13 cellular contexts compared by ENCODE assay signal in genomic region chr2:222959358-222959757, GRCh38.
DNase-seq lines count a peak whose midpoint lies in the region; ATAC-seq and TF ChIP-seq lines count a peak whose summit lies in the region.
"Had no signal": no experiment of that assay in that cellular context is flagged by ENCODE, and none has a peak within 500 bp of the region (broad histone marks: within the 10 kb centered on the region; RNA-seq: fewer than 3 reads in every experiment).

No MANE protein-coding gene starts in this region.

- ATAC-seq in T-helper 17 cell = no peak
- no peak for ATAC-seq in gastrocnemius medialis
- ATAC-seq: T-cell had no signal

- H3K4me3 Mint-ChIP-seq in HFFc6 (peak overlapping the region; percentile 61), T-helper 17 cell (no peak overlapping the region)
- H3K4me3 Mint-ChIP-seq: T-cell had no signal

- TF ChIP-seq POLR2A in gastrocnemius medialis (IDR thresholded peaks at IDR 0.05) = no peak

- in situ Hi-C loops in gastrocnemius medialis (cut with MboI; ENCODE audit: low sequenced_read_pairs in 4 of 4) = loop anchor here in 1 of 4 donors (25.0 kb wide), 1 partner anchor 828 kb away; no protein-coding TSS in a partner anchor

- H3K36me3 Mint-ChIP-seq in HFFc6 (ENCODE audit: low read depth) = no peaks in the 10 kb centered on the region
- H3K36me3 Mint-ChIP-seq in T-helper 17 cell (ENCODE audit: low read depth) = peaks cover 5% of the 10 kb centered on the region
- H3K36me3 Mint-ChIP-seq: T-cell had no signal

- WGBS in iPS DF 6.9 (ENCODE audit: insufficient coverage, insufficient read length) = no CpG with 5 or more reads among the region's 4 CpGs

- intact Hi-C loops in gastrocnemius medialis (cut with DNase I; ENCODE audit: low total_unique reads) = no loop called here

- H3K27ac Mint-ChIP-seq in HFFc6 = peak overlapping the region; percentile 84
- H3K27ac Mint-ChIP-seq in T-helper 17 cell = no peak overlapping the region
- H3K27ac Mint-ChIP-seq: T-cell had no signal

- H3K4me1 ChIP-seq in iPS DF 6.9 (ENCODE audit: control insufficient read depth, insufficient read depth, low read length) (no peaks in the 10 kb centered on the region), gastrocnemius medialis (no peaks in the 10 kb centered on the region), BE2C (no peaks in the 10 kb centered on the region)
- H3K4me1 ChIP-seq: BLaER1 had no signal

- no peaks in the 10 kb centered on the region for H3K9me3 Mint-ChIP-seq in HFFc6
- H3K9me3 Mint-ChIP-seq: T-cell had no signal

- H3K27me3 ChIP-seq in iPS DF 6.9 (ENCODE audit: control insufficient read depth, insufficient read depth, low read length) (no peaks in the 10 kb centered on the region), gastrocnemius medialis (no peaks in the 10 kb centered on the region), BE2C (no peaks in the 10 kb centered on the region)
- H3K27me3 ChIP-seq: BLaER1 had no signal

- peak; percentile 78 for TF ChIP-seq CTCF in HFFc6 (IDR thresholded peaks at IDR 0.05)
- TF ChIP-seq CTCF in gastrocnemius medialis (IDR thresholded peaks at IDR 0.05 in 4 of 5, conservative IDR thresholded peaks at IDR 0.05 in 1 of 5) = no peak
- no peak for TF ChIP-seq CTCF in BE2C (IDR thresholded peaks at IDR 0.05; ENCODE audit: low read depth, low read length)

- DNase-seq in A172 (ENCODE audit: low spot score) = peak; percentile 86
- peak; percentile 93 for DNase-seq in HFFc6
- DNase-seq in amniotic epithelial cell (ENCODE audit: low read depth) = peak; percentile 87
- peak; percentile 39 for DNase-seq in iPS DF 6.9 (ENCODE audit: low read depth, low spot score)
- no peak for DNase-seq in T-helper 17 cell
- no peak for DNase-seq in gastrocnemius medialis
- no peak for DNase-seq in BE2C
- no peak for DNase-seq in NCI-H524 (lab: John Stamatoyannopoulos, UW)
- DNase-seq: activated naive CD4-positive, alpha-beta T cell treated with Interleukin-2 at 50 U/mL for 16 hours; NCI-H1092 treated with DMSO at 0.1 percent for 48 hours; posterior cingulate gyrus; T-cell had no signal

- H3K4me3 ChIP-seq in iPS DF 6.9 (ENCODE audit: low read length) (no peak overlapping the region), gastrocnemius medialis (no peak overlapping the region), BE2C (ENCODE audit: low read depth, low read length) (no peak overlapping the region)
- H3K4me3 ChIP-seq: BLaER1 had no signal

- H3K9me3 ChIP-seq in iPS DF 6.9 (ENCODE audit: control insufficient read depth, insufficient read depth, low read length) (no peaks in the 10 kb centered on the region), T-helper 17 cell (ENCODE audit: control insufficient read depth, low read length, poor library complexity, severe bottlenecking) (no peaks in the 10 kb centered on the region), gastrocnemius medialis (no peaks in the 10 kb centered on the region), BE2C (no peaks in the 10 kb centered on the region)

- no peaks in the 10 kb centered on the region for H3K36me3 ChIP-seq in iPS DF 6.9 (ENCODE audit: control insufficient read depth, insufficient read depth, low read length)
- H3K36me3 ChIP-seq in gastrocnemius medialis = no peaks in the 10 kb centered on the region
- H3K36me3 ChIP-seq in BE2C = no peaks in the 10 kb centered on the region
- H3K36me3 ChIP-seq: BLaER1 had no signal

- H3K27me3 Mint-ChIP-seq in HFFc6 (ENCODE audit: insufficient read depth) (no peaks in the 10 kb centered on the region; the same call in 1 of the 2 replicates), T-helper 17 cell (peaks cover 44% of the 10 kb centered on the region)

- H3K4me1 Mint-ChIP-seq in HFFc6 (ENCODE audit: low read depth) = peaks cover 31% of the 10 kb centered on the region
- H3K4me1 Mint-ChIP-seq in T-helper 17 cell = no peaks in the 10 kb centered on the region
- H3K4me1 Mint-ChIP-seq: T-cell had no signal

- no peak overlapping the region for H3K27ac ChIP-seq in iPS DF 6.9 (ENCODE audit: low read length)
- no peak overlapping the region for H3K27ac ChIP-seq in gastrocnemius medialis
- H3K27ac ChIP-seq: BLaER1 had no signal

Comparison
In these comparisons a context has a peak if more than half of its experiments do, and no peak if none do; other contexts are left out.
1. DNase-seq: peak in A172 (single experiment), HFFc6 (single experiment), amniotic epithelial cell (single experiment) and iPS DF 6.9 (single experiment); none in T-helper 17 cell (0 of 3), gastrocnemius medialis (0 of 2), BE2C (single experiment) and NCI-H524 (0 of 2).